In genomic region chr14:49861923-49862673, GRCh38 we compare ENCODE assay signal across 8 cellular contexts.
DNase-seq lines count a peak whose midpoint lies in the region; ATAC-seq and TF ChIP-seq lines count a peak whose summit lies in the region.

No MANE protein-coding gene starts in this region.

- peak; percentile 30 for ATAC-seq in HG02840 (IDR thresholded peaks at IDR 0.05; ENCODE audit: low FRiP score, unreplicated experiment)

- TF ChIP-seq CTCF in astrocyte of the spinal cord (IDR thresholded peaks at IDR 0.05; ENCODE audit: low read depth, low read length) (peak; percentile 100), retinal pigment epithelial cell (conservative IDR thresholded peaks at IDR 0.05; ENCODE audit: low read depth, low read length) (peak; percentile 100)

- DNase-seq in GM04503 (ENCODE audit: low read depth) = peak; percentile 47
- DNase-seq in NCI-H1930 (lab: John Stamatoyannopoulos, UW) = peak; percentile 76 to 82
- peak; percentile 75 for DNase-seq in T-helper 9 cell
- DNase-seq in astrocyte of the spinal cord (ENCODE audit: low read depth, low spot score) = peak; percentile 93
- peak; percentile 23 to 92 (median 70) for DNase-seq in hypothalamus (lab: John Stamatoyannopoulos, UW)
- DNase-seq in retinal pigment epithelial cell (ENCODE audit: low read depth) = peak; percentile 48
- DNase-seq in cortex of kidney (lab: John Stamatoyannopoulos, UW) = no peak

- H3K4me3 ChIP-seq in astrocyte of the spinal cord (ENCODE audit: low read depth, low read length) (peak overlapping the region; percentile 59), retinal pigment epithelial cell (ENCODE audit: low read length) (peak overlapping the region; percentile 84)

- in situ Hi-C loops in astrocyte of the spinal cord (cut with HindIII; ENCODE audit: low sequenced_read_pairs) = no loop called here
